23 cellular contexts compared by ENCODE assay signal in genomic region chr3:108178676-108179075, GRCh38. TPM values are rescaled to one million over a fixed set of nuclear protein-coding genes. Genes with fewer than 3 reads are reported as not detected.
DNase-seq lines count a peak whose midpoint lies in the region; ATAC-seq and TF ChIP-seq lines count a peak whose summit lies in the region.
"Had no signal": no experiment of that assay in that cellular context is flagged by ENCODE, and none has a peak within 500 bp of the region (broad histone marks: within the 10 kb centered on the region; RNA-seq: fewer than 3 reads in every experiment).

No MANE protein-coding gene starts in this region.

- H2AFZ ChIP-seq in mesenchymal stem cell (ENCODE audit: low read depth, low read length), result no peak overlapping the region

- H3K27ac ChIP-seq in AG04450 (ENCODE audit: low read depth, low read length), result peak overlapping the region; percentile 33
- H3K27ac ChIP-seq in mesenchymal stem cell (ENCODE audit: low read length, poor library complexity, severe bottlenecking), result no peak overlapping the region
- H3K27ac ChIP-seq: BLaER1 had no signal

- no peak overlapping the region for H2BK15ac ChIP-seq in mesenchymal stem cell (ENCODE audit: low read depth, poor library complexity, severe bottlenecking)

- H3K36me3 ChIP-seq in mesenchymal stem cell (ENCODE audit: control insufficient read depth in 1 of 2, insufficient read depth in 2 of 2, low read depth in 1 of 2, low read length in 2 of 2), result no peaks in the 10 kb centered on the region
- H3K36me3 ChIP-seq: BLaER1 had no signal

- H3K9me3 ChIP-seq in AG04450 (ENCODE audit: control insufficient read depth, insufficient read depth, low read length), result no peaks in the 10 kb centered on the region
- no peaks in the 10 kb centered on the region for H3K9me3 ChIP-seq in mesenchymal stem cell (ENCODE audit: control insufficient read depth, low read length)
- H3K9me3 ChIP-seq: BLaER1, Caco-2 had no signal

- no peak overlapping the region for H3K23ac ChIP-seq in mesenchymal stem cell (ENCODE audit: low read length in 2 of 2)

- CTCF ChIA-PET in AG04450 (lab: Charles Lee), result interaction anchor here (1.0 kb wide), 2 partner anchors 15 to 299 kb away, joined by 3 to 4 read pairs; no protein-coding TSS in a partner anchor

- H4K91ac ChIP-seq in mesenchymal stem cell (ENCODE audit: low read length), result no peak overlapping the region

- H3K27me3 ChIP-seq in AG04450 (ENCODE audit: control insufficient read depth, insufficient read depth, low read length) (no peaks in the 10 kb centered on the region), mesenchymal stem cell (ENCODE audit: control insufficient read depth in 1 of 2, insufficient read depth in 1 of 2, low read length in 2 of 2) (no peaks in the 10 kb centered on the region)
- H3K27me3 ChIP-seq: BLaER1 had no signal

- H3K18ac ChIP-seq in mesenchymal stem cell (ENCODE audit: low read depth in 1 of 2, low read length in 2 of 2), result peak overlapping the region in 1 of 2 experiments; percentile 21

- no peaks in the 10 kb centered on the region for H3K4me1 ChIP-seq in mesenchymal stem cell (ENCODE audit: control insufficient read depth, insufficient read depth, low read depth, low read length)
- H3K4me1 ChIP-seq: BLaER1, Caco-2 had no signal

- ATAC-seq in GM19397 (IDR thresholded peaks at IDR 0.05; ENCODE audit: unreplicated experiment), result no peak
- ATAC-seq: esophagus mucosa, Right ventricle myocardium inferior had no signal

- WGBS in mesenchymal stem cell, result 91% methylated on average over 1 of the region's 1 CpG

- H4K8ac ChIP-seq in mesenchymal stem cell (ENCODE audit: low read length), result no peak overlapping the region

- H2BK5ac ChIP-seq in mesenchymal stem cell (ENCODE audit: low read depth, low read length, poor library complexity, severe bottlenecking), result no peak overlapping the region

- H2BK12ac ChIP-seq in mesenchymal stem cell (ENCODE audit: low read length in 2 of 2), result no peak overlapping the region

- H3K9ac ChIP-seq in mesenchymal stem cell (ENCODE audit: low read length), result no peak overlapping the region
- H3K9ac ChIP-seq: BLaER1 had no signal

- TF ChIP-seq CTCF in AG04450 (IDR thresholded peaks at IDR 0.05; ENCODE audit: low read depth, low read length) (no peak), cardiac fibroblast (IDR thresholded peaks at IDR 0.05; ENCODE audit: low read depth, low read length) (no peak)

- H2BK120ac ChIP-seq in mesenchymal stem cell (ENCODE audit: low read depth, low read length), result no peak overlapping the region

- peaks cover 3% of the 10 kb centered on the region for H3K79me1 ChIP-seq in mesenchymal stem cell (replicated peaks; ENCODE audit: low read length, poor library complexity, severe bottlenecking)

- H3K4me3 ChIP-seq in AG04450 (ENCODE audit: low read depth, low read length) (no peak overlapping the region), cardiac fibroblast (replicated peaks in 1 of 2; ENCODE audit: low read depth in 2 of 2, low read length in 2 of 2) (no peak overlapping the region), mesenchymal stem cell (ENCODE audit: insufficient read depth in 1 of 2, low read depth in 1 of 2, low read length in 2 of 2) (peak overlapping the region in 1 of 2 experiments; percentile 14)
- H3K4me3 ChIP-seq: BLaER1, lung, smooth muscle cell had no signal

- H3K14ac ChIP-seq in mesenchymal stem cell (ENCODE audit: low read length in 2 of 2), result no peak overlapping the region

- POLR2A ChIA-PET in AG04450 (lab: Yijun Ruan, JAX), result no interaction called here

- no peak overlapping the region for H3K4me2 ChIP-seq in mesenchymal stem cell (ENCODE audit: low read length, poor library complexity, severe bottlenecking)
- H3K4me2 ChIP-seq: BLaER1, smooth muscle cell had no signal

- no peak overlapping the region for H2AK5ac ChIP-seq in mesenchymal stem cell (ENCODE audit: low read length, severe bottlenecking)

- H3K4ac ChIP-seq in mesenchymal stem cell (ENCODE audit: low read depth in 1 of 2, low read length in 2 of 2), result no peak overlapping the region

- DNase-seq in AG04450 (ENCODE audit: low read depth, low spot score) (no peak), HS-5 (ENCODE audit: low read depth) (peak; percentile 69), cardiac fibroblast (ENCODE audit: low read depth in 2 of 2) (peak; percentile 60 to 62), iris pigment epithelial cell (ENCODE audit: low read depth) (peak; percentile 78), mesenchymal stem cell (no peak), DMS53 treated with DMSO at 0.1 percent for 48 hours (lab: John Stamatoyannopoulos, UW; ENCODE audit: unreplicated experiment) (no peak), T-helper 1 cell (no peak)
- DNase-seq: activated CD4-positive, alpha-beta T cell treated with anti-CD3 and anti-CD28 coated beads for 48 hours; activated naive CD4-positive, alpha-beta T cell treated with anti-CD3 and anti-CD28 coated beads, Interleukin-2, amount 10 ng/mL, durations not matched to agents 7 days and 5 days; aorta; Caco-2; DMS79 treated with DMSO at 0.1 percent for 48 hours; effector memory CD4-positive, alpha-beta T cell; kidney glomerular epithelial cell; NCI-H2081 treated with DMSO at 0.1 percent for 48 hours; NCI-H446; OCI-M1 had no signal

RNA-seq across cellular contexts. Expression of gene IFT57, which starts 43.5 kb away (rescaled TPM):
- 62.6 and 84.0 TPM in 2 replicates for polyA plus RNA-seq in AG04450 (2011; rRNA removed)
- polyA minus RNA-seq in AG04450 (2011; rRNA and poly(A)+ RNA removed), result 34.7 and 45.0 TPM in 2 replicates
- polyA plus RNA-seq in mesenchymal stem cell (2013, experiment 1 of 2), result 29.6 TPM
- polyA plus RNA-seq in mesenchymal stem cell (2013, experiment 2 of 2), result 31.0 TPM

Comparison
In these comparisons a context has a peak if more than half of its experiments do, and no peak if none do; other contexts are left out.
1. DNase-seq: peak in HS-5 (single experiment), cardiac fibroblast (2 of 2) and iris pigment epithelial cell (single experiment); none in AG04450 (single experiment), mesenchymal stem cell (single experiment), DMS53 treated with DMSO at 0.1 percent for 48 hours (single experiment) and T-helper 1 cell (0 of 5).